Comparison of ENCODE assay signal across 22 cellular contexts in genomic region chr20:17229256-17229655, GRCh38.
DNase-seq lines count a peak whose midpoint lies in the region; ATAC-seq lines count a peak whose summit lies in the region.
"Had no signal": no experiment of that assay in that cellular context is flagged by ENCODE, and none has a peak within 500 bp of the region (broad histone marks: within the 10 kb centered on the region; RNA-seq: fewer than 3 reads in every experiment).

No MANE protein-coding gene starts in this region.

- H3K36me3 ChIP-seq in SK-N-MC (ENCODE audit: insufficient read depth, low read length): no peaks in the 10 kb centered on the region
- H3K36me3 ChIP-seq: cardiac muscle cell, colonic mucosa, esophagus squamous epithelium, thoracic aorta, uterus had no signal

- DNase-seq in NCI-H82 (lab: John Stamatoyannopoulos, UW) (peak; percentile 24), NCI-H82 treated with DMSO at 0.1 percent for 48 hours (lab: John Stamatoyannopoulos, UW; ENCODE audit: unreplicated experiment) (no peak), SK-N-MC (ENCODE audit: low read depth, low spot score) (no peak), HUDEP-2 (lab: John Stamatoyannopoulos, UW; ENCODE audit: unreplicated experiment in 76 of 76) (no peak)
- DNase-seq in activated CD4-positive, alpha-beta T cell treated with anti-CD3 and anti-CD28 coated beads for 1 hour: no peak
- DNase-seq: activated CD4-positive, alpha-beta T cell treated with anti-CD3 and anti-CD28 coated beads, Interleukin-2, amount 50 U/mL, for 48 hours; CD4-positive, alpha-beta T cell; colonic mucosa; esophagus squamous epithelium; foreskin melanocyte; hippocampal formation; naive thymus-derived CD8-positive, alpha-beta T cell; NCI-H2081 treated with DMSO at 0.1 percent for 48 hours; stimulated activated naive CD4-positive, alpha-beta T cell; uterus had no signal

- H3K4me3 ChIP-seq in SK-N-MC (peak overlapping the region; percentile 87), iPS-11a (ENCODE audit: low read depth, low read length) (peak overlapping the region; percentile 34)
- H3K4me3 ChIP-seq: cardiac muscle cell, colonic mucosa, esophagus squamous epithelium, thoracic aorta had no signal

- ATAC-seq in GM19455 (IDR thresholded peaks at IDR 0.05; ENCODE audit: unreplicated experiment) (no peak), HG03378 (IDR thresholded peaks at IDR 0.05; ENCODE audit: unreplicated experiment) (no peak)
- ATAC-seq: left ventricle myocardium superior; naive thymus-derived CD8-positive, alpha-beta T cell; Panc1 had no signal

- no peak overlapping the region for H3K27ac ChIP-seq in SK-N-MC
- H3K27ac ChIP-seq: cardiac muscle cell, colonic mucosa, esophagus squamous epithelium, thoracic aorta, uterus had no signal

- no peak overlapping the region for H3K9ac ChIP-seq in SK-N-MC (ENCODE audit: insufficient read length)

- no peaks in the 10 kb centered on the region for H3K9me3 ChIP-seq in SK-N-MC (ENCODE audit: low read depth, low read length)
- H3K9me3 ChIP-seq: colonic mucosa, esophagus squamous epithelium, thoracic aorta, uterus had no signal
